ENCODE assay signal across 1 cellular context in the genomic region with DNA sequence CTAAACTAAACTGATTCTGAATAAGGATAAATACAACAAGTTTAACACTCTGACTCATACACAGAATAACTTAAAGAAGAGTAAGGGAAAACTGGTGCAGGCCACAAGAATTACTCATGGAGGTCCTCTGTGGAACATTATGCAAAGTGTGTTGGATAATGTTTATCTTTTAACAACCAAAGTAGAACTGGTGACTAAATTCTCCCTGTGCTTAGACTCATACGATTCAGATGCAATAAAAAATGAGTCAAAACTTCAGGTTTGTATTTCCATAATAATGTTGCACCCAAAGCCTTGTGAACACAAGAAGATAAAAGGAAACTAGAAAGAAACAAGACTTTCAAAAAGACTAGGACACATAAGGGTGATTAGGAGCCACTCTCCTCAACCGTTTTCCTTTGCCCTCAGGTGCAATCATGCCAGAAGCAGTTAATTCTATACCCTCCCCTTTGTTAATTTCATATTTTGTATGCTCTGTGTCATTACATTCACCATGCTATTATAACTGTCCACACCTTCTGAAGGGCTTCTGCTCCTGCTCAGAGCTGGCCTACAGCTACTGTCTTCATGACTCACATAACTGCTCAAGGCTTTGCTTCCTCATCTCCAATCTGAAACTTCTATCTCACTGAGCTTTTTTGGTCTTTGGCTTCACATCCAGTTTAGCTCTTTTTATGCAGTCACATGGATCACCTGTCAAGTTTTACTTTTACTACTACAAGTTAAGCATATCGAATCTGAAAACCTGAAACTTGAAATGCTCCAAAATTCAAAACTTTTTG.
TF ChIP-seq lines count a peak whose summit lies in the region.

No MANE protein-coding gene starts in this region.

TF ChIP-seq in WTC11, 78 proteins besides CTCF, POLR2A, EP300 and RAD21 (continued from another document):
- no peak for TF ChIP-seq ZNF532 (CRISPR knock-in tag; IDR thresholded peaks at IDR 0.05; ENCODE audit: borderline replicate concordance)
- no peak for TF ChIP-seq ATF2 (CRISPR knock-in tag; IDR thresholded peaks at IDR 0.05; ENCODE audit: borderline replicate concordance, low read depth)
- TF ChIP-seq CDX4 (CRISPR knock-in tag; IDR thresholded peaks at IDR 0.05; ENCODE audit: borderline replicate concordance): no peak
- TF ChIP-seq ZNF396 (CRISPR knock-in tag; IDR thresholded peaks at IDR 0.05; ENCODE audit: borderline replicate concordance): no peak
- no peak for TF ChIP-seq MYBL2 (CRISPR knock-in tag; IDR thresholded peaks at IDR 0.05)
- no peak for TF ChIP-seq ZNF671 (CRISPR knock-in tag; IDR thresholded peaks at IDR 0.05)
- TF ChIP-seq MXD4 (CRISPR knock-in tag; IDR thresholded peaks at IDR 0.05; ENCODE audit: borderline replicate concordance): no peak
- TF ChIP-seq, protein P1, sequence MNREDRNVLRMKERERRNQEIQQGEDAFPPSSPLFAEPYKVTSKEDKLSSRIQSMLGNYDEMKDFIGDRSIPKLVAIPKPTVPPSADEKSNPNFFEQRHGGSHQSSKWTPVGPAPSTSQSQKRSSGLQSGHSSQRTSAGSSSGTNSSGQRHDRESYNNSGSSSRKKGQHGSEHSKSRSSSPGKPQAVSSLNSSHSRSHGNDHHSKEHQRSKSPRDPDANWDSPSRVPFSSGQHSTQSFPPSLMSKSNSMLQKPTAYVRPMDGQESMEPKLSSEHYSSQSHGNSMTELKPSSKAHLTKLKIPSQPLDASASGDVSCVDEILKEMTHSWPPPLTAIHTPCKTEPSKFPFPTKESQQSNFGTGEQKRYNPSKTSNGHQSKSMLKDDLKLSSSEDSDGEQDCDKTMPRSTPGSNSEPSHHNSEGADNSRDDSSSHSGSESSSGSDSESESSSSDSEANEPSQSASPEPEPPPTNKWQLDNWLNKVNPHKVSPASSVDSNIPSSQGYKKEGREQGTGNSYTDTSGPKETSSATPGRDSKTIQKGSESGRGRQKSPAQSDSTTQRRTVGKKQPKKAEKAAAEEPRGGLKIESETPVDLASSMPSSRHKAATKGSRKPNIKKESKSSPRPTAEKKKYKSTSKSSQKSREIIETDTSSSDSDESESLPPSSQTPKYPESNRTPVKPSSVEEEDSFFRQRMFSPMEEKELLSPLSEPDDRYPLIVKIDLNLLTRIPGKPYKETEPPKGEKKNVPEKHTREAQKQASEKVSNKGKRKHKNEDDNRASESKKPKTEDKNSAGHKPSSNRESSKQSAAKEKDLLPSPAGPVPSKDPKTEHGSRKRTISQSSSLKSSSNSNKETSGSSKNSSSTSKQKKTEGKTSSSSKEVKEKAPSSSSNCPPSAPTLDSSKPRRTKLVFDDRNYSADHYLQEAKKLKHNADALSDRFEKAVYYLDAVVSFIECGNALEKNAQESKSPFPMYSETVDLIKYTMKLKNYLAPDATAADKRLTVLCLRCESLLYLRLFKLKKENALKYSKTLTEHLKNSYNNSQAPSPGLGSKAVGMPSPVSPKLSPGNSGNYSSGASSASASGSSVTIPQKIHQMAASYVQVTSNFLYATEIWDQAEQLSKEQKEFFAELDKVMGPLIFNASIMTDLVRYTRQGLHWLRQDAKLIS (CRISPR knock-in tag; IDR thresholded peaks at IDR 0.05; ENCODE audit: borderline replicate concordance): no peak
- no peak for TF ChIP-seq CREM (CRISPR knock-in tag; IDR thresholded peaks at IDR 0.05)
- no peak for TF ChIP-seq HMGA2 (CRISPR knock-in tag; IDR thresholded peaks at IDR 0.05)
- TF ChIP-seq SMAD3 (CRISPR knock-in tag; IDR thresholded peaks at IDR 0.05; ENCODE audit: borderline replicate concordance): no peak
- TF ChIP-seq ELF4 (CRISPR knock-in tag; IDR thresholded peaks at IDR 0.05; ENCODE audit: low read depth): no peak
- TF ChIP-seq CREB1 (CRISPR knock-in tag; IDR thresholded peaks at IDR 0.05): no peak
- TF ChIP-seq FOXP1 (CRISPR knock-in tag; IDR thresholded peaks at IDR 0.05; ENCODE audit: borderline replicate concordance): no peak
